In the genomic region with DNA sequence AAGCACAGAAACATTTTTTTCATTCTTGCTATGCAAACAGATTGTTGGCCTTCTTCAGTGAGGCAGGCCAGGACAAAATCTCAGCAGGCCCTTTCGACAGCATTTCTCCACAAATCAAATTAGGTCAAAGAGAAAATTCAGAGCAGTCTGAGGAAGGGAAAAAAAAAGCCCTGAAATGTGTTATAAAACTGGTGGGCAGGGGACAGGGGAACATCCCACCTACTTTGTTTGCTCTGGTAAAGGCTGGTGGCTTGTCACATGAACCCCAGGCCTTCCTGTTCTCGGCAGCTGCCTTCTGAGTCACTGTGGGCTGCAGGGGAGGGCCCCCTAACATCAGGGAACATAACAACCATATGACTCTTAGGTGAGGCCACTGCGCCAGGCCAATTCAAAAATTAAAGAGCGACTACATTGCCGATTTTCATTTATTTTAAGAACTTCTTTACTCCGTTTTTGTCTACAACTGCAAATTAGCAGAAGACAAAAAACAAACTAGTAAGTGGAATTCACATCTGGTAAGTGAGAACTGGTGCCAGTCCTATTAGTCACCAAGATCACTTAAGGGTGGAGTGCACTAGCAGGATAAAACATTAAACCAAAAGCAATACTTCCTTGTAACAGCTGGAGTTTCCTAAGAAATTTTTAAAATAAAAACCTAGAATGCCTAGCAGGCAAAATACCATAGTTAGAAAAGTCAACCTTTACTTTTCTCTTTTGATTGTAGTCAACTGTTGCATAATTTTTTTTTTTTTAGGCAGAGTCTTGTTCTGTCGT, we compare ENCODE assay signal across 9 cellular contexts. TPM values are rescaled to one million over a fixed set of nuclear protein-coding genes. Genes with fewer than 3 reads are reported as not detected.
DNase-seq lines count a peak whose midpoint lies in the region; ATAC-seq and TF ChIP-seq lines count a peak whose summit lies in the region.
"Had no signal": no experiment of that assay in that cellular context is flagged by ENCODE, and none has a peak within 500 bp of the region (broad histone marks: within the 10 kb centered on the region; RNA-seq: fewer than 3 reads in every experiment).

No MANE protein-coding gene starts in this region.

- H3K36me3 Mint-ChIP-seq in endothelial cell (ENCODE audit: low read depth, unreplicated experiment) = peaks cover 3% of the 10 kb centered on the region

- H3K27me3 ChIP-seq in muscle layer of duodenum (ENCODE audit: low read depth, low read length) = no peaks in the 10 kb centered on the region
- H3K27me3 ChIP-seq: neutrophil had no signal

- no peaks in the 10 kb centered on the region for H3K9me3 ChIP-seq in muscle layer of duodenum (ENCODE audit: control insufficient read depth in 1 of 2, low read length in 2 of 2)
- H3K9me3 ChIP-seq: neutrophil had no signal

- H3K36me3 ChIP-seq in muscle layer of duodenum (ENCODE audit: control insufficient read depth in 1 of 2, insufficient read depth in 2 of 2, low read length in 2 of 2) = no peaks in the 10 kb centered on the region
- H3K36me3 ChIP-seq: neutrophil had no signal

- no peak overlapping the region for H3K4me3 Mint-ChIP-seq in endothelial cell (ENCODE audit: unreplicated experiment)

- no peak overlapping the region for H3K4me3 ChIP-seq in GM12864 (ENCODE audit: low read depth, low read length)
- no peak overlapping the region for H3K4me3 ChIP-seq in muscle layer of duodenum (ENCODE audit: low read depth in 1 of 2, low read length in 2 of 2)

- peak overlapping the region; percentile 82 for H3K27ac ChIP-seq in muscle layer of duodenum (ENCODE audit: low read length)
- H3K27ac ChIP-seq: neutrophil had no signal

- no peaks in the 10 kb centered on the region for H3K9me3 Mint-ChIP-seq in endothelial cell (ENCODE audit: unreplicated experiment)

- peak; percentile 29 for DNase-seq in GM12864 (ENCODE audit: low read depth)
- peak; percentile 46 for DNase-seq in NCI-H460 (ENCODE audit: extremely low read depth, low read depth)
- DNase-seq in activated CD8-positive, alpha-beta memory T cell treated with anti-CD3 and anti-CD28 coated beads, Interleukin-2, amount 50 U/mL, for 1 hour (ENCODE audit: extremely low read depth) = peak; percentile 62
- DNase-seq in endothelial cell (ENCODE audit: low spot score) = no peak
- DNase-seq in stimulated activated CD8-positive, alpha-beta memory T cell treated with anti-CD3 and anti-CD28 coated beads, Interleukin-7, amount 100 ng/mL, for 1 hour (ENCODE audit: low read depth in 2 of 2) = peak; percentile 52 to 61
- no peak for DNase-seq in NCI-H82 treated with DMSO at 0.1 percent for 48 hours (lab: John Stamatoyannopoulos, UW; ENCODE audit: unreplicated experiment)

- peaks cover 15% of the 10 kb centered on the region for H3K4me1 Mint-ChIP-seq in endothelial cell (ENCODE audit: unreplicated experiment)

- H3K4me1 ChIP-seq in muscle layer of duodenum (ENCODE audit: control insufficient read depth in 1 of 2, insufficient read depth in 2 of 2, low read length in 2 of 2) = peaks cover 0 to 20% of the 10 kb centered on the region in 2 donors

- ATAC-seq in HG02571 (IDR thresholded peaks at IDR 0.05; ENCODE audit: unreplicated experiment) = peak; percentile 99

- peak overlapping the region; percentile 82 for H3K27ac Mint-ChIP-seq in endothelial cell (ENCODE audit: unreplicated experiment)

- no peaks in the 10 kb centered on the region for H3K27me3 Mint-ChIP-seq in endothelial cell (ENCODE audit: unreplicated experiment)

- TF ChIP-seq CTCF in GM12864 (IDR thresholded peaks at IDR 0.05; ENCODE audit: low read depth, low read length, missing control alignments) (no peak), endothelial cell (IDR thresholded peaks at IDR 0.05; ENCODE audit: unreplicated experiment) (no peak)

RNA-seq across cellular contexts. Expression of a gene that starts 46.2 kb away (rescaled TPM):
- 28.8 and 34.4 TPM in 2 replicates for total RNA-seq in NCI-H460 (2014; rRNA removed; shearing (Covaris generic))
- polyA plus RNA-seq in NCI-H460 (2014; cell fraction: nucleus; rRNA removed) = 17.9 and 21.5 TPM in 2 replicates
- total RNA-seq in endothelial cell (ENCODE audit: unreplicated experiment) = 35.6 TPM

RNA-seq across cellular contexts. Expression of a gene that starts 57.0 kb away (rescaled TPM):
- total RNA-seq in NCI-H460 (2014; rRNA removed; shearing (Covaris generic)) = 15.2 and 18.1 TPM in 2 replicates
- polyA plus RNA-seq in NCI-H460 (2014; cell fraction: nucleus; rRNA removed) = 3.7 and 6.1 TPM in 2 replicates
- total RNA-seq in endothelial cell (ENCODE audit: unreplicated experiment) = 60.0 TPM

Comparison
In these comparisons a context has a peak if more than half of its experiments do, and no peak if none do; other contexts are left out.
1. DNase-seq: peak in GM12864 (single experiment), NCI-H460 (single experiment), activated CD8-positive, alpha-beta memory T cell treated with anti-CD3 and anti-CD28 coated beads, Interleukin-2, amount 50 U/mL, for 1 hour (single experiment) and stimulated activated CD8-positive, alpha-beta memory T cell treated with anti-CD3 and anti-CD28 coated beads, Interleukin-7, amount 100 ng/mL, for 1 hour (2 of 2); none in endothelial cell (single experiment) and NCI-H82 treated with DMSO at 0.1 percent for 48 hours (single experiment).